ENCODE assay signal across 9 cellular contexts in the genomic region with DNA sequence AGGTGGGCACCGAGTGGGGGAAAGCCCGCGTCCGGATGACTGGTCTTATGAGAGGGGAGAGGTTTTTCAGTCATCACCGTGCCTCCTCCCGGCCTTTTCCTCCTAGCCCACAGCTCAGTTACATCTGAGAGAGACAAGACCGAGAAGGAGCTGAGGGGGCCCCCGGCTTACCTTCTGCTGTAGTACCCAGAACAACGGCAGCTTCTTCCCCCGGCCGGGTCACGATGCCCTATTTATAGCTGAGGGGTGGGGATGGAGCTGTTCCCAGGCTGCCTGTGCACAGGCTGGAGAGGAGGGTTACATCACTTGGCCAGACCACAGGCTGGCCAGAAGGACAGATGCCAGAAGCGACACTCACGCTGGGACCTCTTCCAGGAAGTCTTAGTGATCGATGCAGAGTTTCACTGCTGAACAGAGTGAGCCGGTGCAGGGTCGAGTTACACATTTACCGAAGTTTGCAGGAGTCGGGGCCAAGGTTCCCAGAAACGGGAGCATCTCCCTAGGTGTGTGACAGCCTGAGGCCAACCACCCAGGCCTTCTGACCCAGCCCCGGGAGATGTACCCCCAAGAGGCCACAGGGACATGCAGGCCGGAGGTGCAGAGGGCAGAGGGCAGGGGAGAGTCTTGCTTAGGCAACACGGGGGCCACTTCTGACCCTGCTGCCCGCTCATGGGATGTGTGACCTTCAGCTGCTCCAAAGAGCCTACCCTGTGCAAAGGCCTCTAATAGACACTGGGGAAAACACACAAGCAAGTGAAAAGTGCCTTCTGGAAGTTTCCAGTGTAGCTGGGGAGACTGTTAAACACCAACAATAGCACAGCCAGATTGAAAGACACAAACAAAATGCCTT. TPM values are rescaled to one million over a fixed set of nuclear protein-coding genes. Genes with fewer than 3 reads are reported as not detected.
DNase-seq lines count a peak whose midpoint lies in the region; FAIRE-seq and TF ChIP-seq lines count a peak whose summit lies in the region.
"Had no signal": no experiment of that assay in that cellular context is flagged by ENCODE, and none has a peak within 500 bp of the region (broad histone marks: within the 10 kb centered on the region; RNA-seq: fewer than 3 reads in every experiment).

A gene (minus strand): TSS at position 208 of the 850 bp plus-strand sequence. CDS start 3,299 bp downstream, outside the sequence.

- H3K9ac ChIP-seq in stomach smooth muscle (ENCODE audit: low read length in 2 of 2) (peak within 1 kb of the TSS; percentile 21 to 23), Karpas-422 (ENCODE audit: low read length) (no peak within 1 kb of the TSS)

- no peaks in the 10 kb centered on the region for H3K36me3 ChIP-seq in stomach smooth muscle (ENCODE audit: control insufficient read depth in 2 of 2, insufficient read depth in 2 of 2, low read length in 2 of 2)
- no peaks in the 10 kb centered on the region for H3K36me3 ChIP-seq in Karpas-422 (ENCODE audit: insufficient read depth, low read length)

- H3K4me2 ChIP-seq in Karpas-422 (ENCODE audit: low read depth, low read length, poor library complexity, severe bottlenecking), result no peak within 1 kb of the TSS

- no peak for TF ChIP-seq POLR2A in GM12892 (IDR thresholded peaks at IDR 0.05; ENCODE audit: low read depth, low read length)

- H2AFZ ChIP-seq in Karpas-422 (ENCODE audit: low read length), result no peak within 1 kb of the TSS

- H3K9me2 ChIP-seq in Karpas-422 (replicated peaks; ENCODE audit: insufficient read depth, low read length), result no peaks in the 10 kb centered on the region

- H3K9me3 ChIP-seq in stomach smooth muscle (ENCODE audit: control insufficient read depth in 2 of 2, low read length in 2 of 2) (no peaks in the 10 kb centered on the region), Karpas-422 (ENCODE audit: low read length) (no peaks in the 10 kb centered on the region)

- FAIRE-seq in GM12892 (lab: Jason Lieb, UNC), result no peak
- FAIRE-seq: TTC549 had no signal

- DNase-seq in HK-2 (ENCODE audit: unreplicated experiment) (peak; percentile 76), amniotic epithelial cell (ENCODE audit: low read depth) (peak; percentile 30), hippocampal formation (lab: John Stamatoyannopoulos, UW) (peak; percentile 73 to 77), Karpas-422 (no peak), NCI-H1417 treated with DMSO at 0.1 percent for 48 hours (lab: John Stamatoyannopoulos, UW) (no peak), GM12892 (ENCODE audit: insufficient read length) (no peak)
- no peak for DNase-seq in activated CD4-positive, alpha-beta T cell treated with anti-CD3 and anti-CD28 coated beads, Interleukin-2, amount 50 U/mL, for 4 hours

- H3K79me2 ChIP-seq in Karpas-422 (ENCODE audit: low read length), result no peaks in the 10 kb centered on the region

- no peaks in the 10 kb centered on the region for H4K20me1 ChIP-seq in Karpas-422 (ENCODE audit: insufficient read depth, low read depth, low read length)

- H3K27ac ChIP-seq in stomach smooth muscle (ENCODE audit: low read length) (no peak within 1 kb of the TSS), Karpas-422 (ENCODE audit: low read length) (no peak within 1 kb of the TSS)

- H3K4me1 ChIP-seq in stomach smooth muscle (ENCODE audit: control insufficient read depth, insufficient read depth, low read length), result peaks cover 13% of the 10 kb centered on the region
- no peaks in the 10 kb centered on the region for H3K4me1 ChIP-seq in Karpas-422 (ENCODE audit: low read length)

- H3K27me3 ChIP-seq in stomach smooth muscle (ENCODE audit: control insufficient read depth in 1 of 2, insufficient read depth in 2 of 2, low read length in 2 of 2) (no peaks in the 10 kb centered on the region), Karpas-422 (ENCODE audit: low read length) (no peaks in the 10 kb centered on the region)

- H3K4me3 ChIP-seq in stomach smooth muscle (ENCODE audit: low read length in 2 of 2), result peak within 1 kb of the TSS in 1 of 2 donors; percentile 58
- H3K4me3 ChIP-seq in Karpas-422 (ENCODE audit: low read length), result no peak within 1 kb of the TSS

RNA-seq across cellular contexts. Expression of the gene that starts here (rescaled TPM):
- total RNA-seq in Karpas-422 (2014; rRNA removed; shearing (Covaris generic); ENCODE audit: low replicate concordance), result not detected in 2 replicates
- polyA plus RNA-seq in GM12892 (2012; ENCODE audit: missing spikeins), result not detected

Comparison
In these comparisons a context has a peak if more than half of its experiments do, and no peak if none do; other contexts are left out.
1. DNase-seq: peak in HK-2 (single experiment), amniotic epithelial cell (single experiment) and hippocampal formation (2 of 2); none in Karpas-422 (single experiment), NCI-H1417 treated with DMSO at 0.1 percent for 48 hours (single experiment), GM12892 (single experiment) and activated CD4-positive, alpha-beta T cell treated with anti-CD3 and anti-CD28 coated beads, Interleukin-2, amount 50 U/mL, for 4 hours (0 of 2).